ENCODE assay signal across 8 cellular contexts in the genomic region with DNA sequence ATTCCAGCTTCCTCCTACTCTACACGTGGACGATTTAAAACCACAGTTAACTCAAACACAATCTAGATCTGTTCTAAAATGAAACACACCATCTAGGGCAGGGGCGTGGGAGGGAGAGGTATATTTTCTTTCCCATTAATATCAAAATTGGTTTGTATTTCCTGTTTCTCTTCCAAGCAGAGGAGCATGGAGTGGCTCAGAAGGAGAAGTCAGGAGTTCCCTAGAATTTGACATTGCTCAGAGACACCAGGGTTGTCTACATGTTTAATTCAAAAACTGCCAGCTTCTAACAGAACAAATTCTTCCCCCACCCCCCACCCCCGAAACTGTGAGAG. TPM values are rescaled to one million over a fixed set of nuclear protein-coding genes. Genes with fewer than 3 reads are reported as not detected.
DNase-seq lines count a peak whose midpoint lies in the region; ATAC-seq and TF ChIP-seq lines count a peak whose summit lies in the region.
"Had no signal": no experiment of that assay in that cellular context is flagged by ENCODE, and none has a peak within 500 bp of the region (broad histone marks: within the 10 kb centered on the region; RNA-seq: fewer than 3 reads in every experiment).

No MANE protein-coding gene starts in this region.

- peaks cover 43% of the 10 kb centered on the region for H3K27me3 Mint-ChIP-seq in GM23338 (ENCODE audit: insufficient read depth, low read depth, poor library complexity)

- H3K27ac ChIP-seq in GM23338 (ENCODE audit: low read depth) = no peak overlapping the region
- peak overlapping the region; percentile 17; the same call in 1 of the 2 replicates for H3K27ac ChIP-seq in SJCRH30
- H3K27ac ChIP-seq in gastrocnemius medialis = peak overlapping the region; percentile 79 to 84 (median 84)

- H3K36me3 Mint-ChIP-seq in GM23338 (ENCODE audit: low read depth) = no peaks in the 10 kb centered on the region; the same call in 2 of the 3 replicates

- no peak for DNase-seq in GM23338 (ENCODE audit: low spot score)
- DNase-seq in SJCRH30 = no peak
- DNase-seq in fibroblast of pulmonary artery (ENCODE audit: low read depth) = no peak
- DNase-seq in gastrocnemius medialis = no peak
- DNase-seq in stimulated activated CD4-positive, alpha-beta T cell treated with anti-CD3 and anti-CD28 coated beads, Interleukin-2, amount 100 ng/mL, for 24 hours = no peak
- DNase-seq in RKO (ENCODE audit: low spot score) = no peak
- no peak for DNase-seq in NOMO-1 (lab: John Stamatoyannopoulos, UW; ENCODE audit: unreplicated experiment in 2 of 2)
- DNase-seq: NCI-H2029 treated with DMSO at 0.1 percent for 48 hours had no signal

- no peaks in the 10 kb centered on the region for H3K9me2 ChIP-seq in GM23338 (ENCODE audit: insufficient read depth)

- no peaks in the 10 kb centered on the region for H3K9me3 ChIP-seq in SJCRH30 (replicated peaks)
- H3K9me3 ChIP-seq in gastrocnemius medialis = no peaks in the 10 kb centered on the region

- no peak overlapping the region for H2AFZ ChIP-seq in GM23338

- no peak for TF ChIP-seq CTCF in GM23338 (conservative IDR thresholded peaks at IDR 0.05; ENCODE audit: low read depth in 2 of 2)
- no peak for TF ChIP-seq CTCF in fibroblast of pulmonary artery (IDR thresholded peaks at IDR 0.05; ENCODE audit: low read length, missing control alignments)
- TF ChIP-seq CTCF in gastrocnemius medialis (IDR thresholded peaks at IDR 0.05 in 4 of 5, conservative IDR thresholded peaks at IDR 0.05 in 1 of 5) = no peak

- H3K36me3 ChIP-seq in GM23338 (ENCODE audit: insufficient read depth) = no peaks in the 10 kb centered on the region
- no peaks in the 10 kb centered on the region for H3K36me3 ChIP-seq in SJCRH30
- H3K36me3 ChIP-seq in gastrocnemius medialis = no peaks in the 10 kb centered on the region

- intact Hi-C loops in gastrocnemius medialis (cut with DNase I; ENCODE audit: low total_unique reads) = loop anchor here (5.0 to 10.0 kb wide), 2 partner anchors 141 to 168 kb away; no protein-coding TSS in a partner anchor

- no peaks in the 10 kb centered on the region for H3K9me3 Mint-ChIP-seq in GM23338

- ATAC-seq in GM23338 = no peak
- no peak for ATAC-seq in gastrocnemius medialis

- peaks cover 61% of the 10 kb centered on the region for H3K27me3 ChIP-seq in GM23338 (ENCODE audit: insufficient read depth)
- H3K27me3 ChIP-seq in SJCRH30 = no peaks in the 10 kb centered on the region
- H3K27me3 ChIP-seq in gastrocnemius medialis = no peaks in the 10 kb centered on the region

- H3K4me3 ChIP-seq in GM23338 (peak overlapping the region; percentile 80; the same call in 1 of the 2 replicates), SJCRH30 (peak overlapping the region; percentile 97), fibroblast of pulmonary artery (replicated peaks; ENCODE audit: low read depth, low read length) (peak overlapping the region; percentile 76), gastrocnemius medialis (peak overlapping the region in 1 of 4 donors; percentile 59)

- H3K4me3 Mint-ChIP-seq in GM23338 = peak overlapping the region; percentile 88

- peaks cover 14% of the 10 kb centered on the region for H4K20me1 ChIP-seq in GM23338 (replicated peaks; ENCODE audit: insufficient read depth)

- no peaks in the 10 kb centered on the region for H3K79me2 ChIP-seq in GM23338 (replicated peaks; ENCODE audit: insufficient read depth)

- peak overlapping the region; percentile 95; the same call in 1 of the 2 replicates for H3K4me2 ChIP-seq in GM23338

- H3K4me1 ChIP-seq in GM23338 (ENCODE audit: insufficient read depth) = peaks cover 24% of the 10 kb centered on the region
- peaks cover 17% of the 10 kb centered on the region for H3K4me1 ChIP-seq in SJCRH30
- peaks cover 10 to 24% of the 10 kb centered on the region in 2 donors for H3K4me1 ChIP-seq in gastrocnemius medialis

- peaks cover 8% of the 10 kb centered on the region for H3F3A ChIP-seq in GM23338 (replicated peaks; ENCODE audit: low read depth)

- peaks cover 21% of the 10 kb centered on the region for H3K4me1 Mint-ChIP-seq in GM23338

- no peak for TF ChIP-seq POLR2A in gastrocnemius medialis (IDR thresholded peaks at IDR 0.05)

- in situ Hi-C loops in gastrocnemius medialis (cut with MboI; ENCODE audit: low sequenced_read_pairs in 4 of 4) = no loop called here

- H3K27ac Mint-ChIP-seq in GM23338 = no peak overlapping the region

TF ChIP-seq in GM23338, 12 proteins besides CTCF, POLR2A, EP300 and RAD21 (continues in another document):
- TF ChIP-seq ZNF462 (CRISPR knock-in tag; IDR thresholded peaks at IDR 0.05) = no peak

RNA-seq across cellular contexts. Expression of gene PREX1, which starts 2.3 kb away (rescaled TPM):
- total RNA-seq in GM23338 (2014; rRNA removed; shearing (Covaris generic)) = 7.8 and 10.3 TPM in 2 replicates
- 2.4 and 2.6 TPM in 2 replicates for polyA plus RNA-seq in GM23338 (2016; fragmentation: Nextera tagmentation; extraction: Ambion mirVana)
- total RNA-seq in SJCRH30 (2014; rRNA removed; shearing (Covaris generic)) = 88.9 and 92.8 TPM in 2 replicates
- 10 to 100 TPM in 1 of 4 donors, 1 to 10 TPM in 3; 7.5 to 10.9 (median 9.1) TPM for total RNA-seq in gastrocnemius medialis
